ENCODE assay signal across 1 cellular context in genomic region chr2:177251165-177251542, GRCh38.
TF ChIP-seq lines count a peak whose summit lies in the region.

No MANE protein-coding gene starts in this region.

TF ChIP-seq in HepG2, 621 proteins besides CTCF, POLR2A, EP300 and RAD21:
- TF ChIP-seq ZBTB10 (CRISPR knock-in tag; IDR thresholded peaks at IDR 0.05; ENCODE audit: borderline replicate concordance) (no peak), PRDM15 (CRISPR knock-in tag; IDR thresholded peaks at IDR 0.05) (no peak), GLI4 (CRISPR knock-in tag; IDR thresholded peaks at IDR 0.05; ENCODE audit: borderline replicate concordance) (0 out of 2 replicates have a peak, but pooled peaks have one; percentile 39), RARA (CRISPR knock-in tag; IDR thresholded peaks at IDR 0.05) (no peak), ZNF782 (CRISPR knock-in tag; IDR thresholded peaks at IDR 0.05; ENCODE audit: borderline replicate concordance) (0 out of 2 replicates have a peak, but pooled peaks have one; percentile 47), CREB1 (IDR thresholded peaks at IDR 0.05) (no peak), CREB1 (CRISPR knock-in tag; IDR thresholded peaks at IDR 0.05) (no peak), GABPB1 (CRISPR knock-in tag; IDR thresholded peaks at IDR 0.05) (no peak), ZNF605 (CRISPR knock-in tag; IDR thresholded peaks at IDR 0.05) (no peak; the same call in 1 of the 2 replicates), KAT2B (IDR thresholded peaks at IDR 0.05; ENCODE audit: borderline replicate concordance, low read depth, low read length) (no peak), KLF6 (CRISPR knock-in tag; IDR thresholded peaks at IDR 0.05) (no peak), KDM2A (CRISPR knock-in tag; IDR thresholded peaks at IDR 0.05; ENCODE audit: borderline replicate concordance, low read depth) (0 out of 2 replicates have a peak, but pooled peaks have one; percentile 20), UBTF (CRISPR knock-in tag; IDR thresholded peaks at IDR 0.05) (peak; percentile 8; the same call in 1 of the 2 replicates), HES4 (CRISPR knock-in tag; IDR thresholded peaks at IDR 0.05; ENCODE audit: borderline replicate concordance) (no peak), RBM22 (optimal IDR thresholded peaks at IDR 0.05; ENCODE audit: low read length) (peak; percentile 75), FOXM1 (CRISPR knock-in tag; IDR thresholded peaks at IDR 0.05) (no peak)
TF ChIP-seq in HepG2: peak in this region for 5.
